In the genomic region with DNA sequence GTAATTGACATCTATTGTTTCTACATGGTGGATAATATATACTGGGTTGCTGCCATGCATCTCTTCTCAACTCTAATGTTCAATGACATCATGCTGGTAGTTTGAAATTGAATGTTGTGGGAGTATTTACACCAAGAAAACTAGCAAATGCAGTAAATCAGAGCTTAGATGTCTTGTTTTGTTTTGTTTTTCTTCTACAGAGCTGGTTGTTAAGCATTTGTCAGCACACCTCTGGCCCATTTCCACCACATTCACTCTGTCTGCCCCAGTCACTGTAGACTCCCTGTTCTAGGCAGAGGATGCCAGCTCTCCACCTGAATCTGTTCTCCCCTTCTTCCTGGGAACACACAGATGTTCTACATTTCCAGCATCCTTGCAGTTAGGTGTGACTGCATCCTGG, we compare ENCODE assay signal across 1 cellular context.
TF ChIP-seq lines count a peak whose summit lies in the region.

No MANE protein-coding gene starts in this region.

TF ChIP-seq in K562, 482 proteins besides CTCF, POLR2A, EP300 and RAD21:
- TF ChIP-seq GABPB2 (CRISPR knock-in tag; conservative IDR thresholded peaks at IDR 0.05): no peak
- TF ChIP-seq ZNF431 (CRISPR knock-in tag; IDR thresholded peaks at IDR 0.05): no peak
- TF ChIP-seq BRCA1 (IDR thresholded peaks at IDR 0.05): no peak
- TF ChIP-seq BRCA1 (CRISPR knock-in tag; IDR thresholded peaks at IDR 0.05): no peak
- no peak for TF ChIP-seq KLF1 (tag; IDR thresholded peaks at IDR 0.05)
- TF ChIP-seq KDM4B (IDR thresholded peaks at IDR 0.05; ENCODE audit: borderline replicate concordance in 2 of 2, low read depth in 1 of 2): no peak
- TF ChIP-seq CCAR2 (IDR thresholded peaks at IDR 0.05; ENCODE audit: low read depth, low read length): no peak
- TF ChIP-seq ZNF79 (CRISPR knock-in tag; IDR thresholded peaks at IDR 0.05; ENCODE audit: low read depth): no peak
- TF ChIP-seq BMI1 (IDR thresholded peaks at IDR 0.05; ENCODE audit: low read length): no peak
- TF ChIP-seq TAF9B (IDR thresholded peaks at IDR 0.05; ENCODE audit: partially characterized antibody): no peak
- TF ChIP-seq, protein P1, sequence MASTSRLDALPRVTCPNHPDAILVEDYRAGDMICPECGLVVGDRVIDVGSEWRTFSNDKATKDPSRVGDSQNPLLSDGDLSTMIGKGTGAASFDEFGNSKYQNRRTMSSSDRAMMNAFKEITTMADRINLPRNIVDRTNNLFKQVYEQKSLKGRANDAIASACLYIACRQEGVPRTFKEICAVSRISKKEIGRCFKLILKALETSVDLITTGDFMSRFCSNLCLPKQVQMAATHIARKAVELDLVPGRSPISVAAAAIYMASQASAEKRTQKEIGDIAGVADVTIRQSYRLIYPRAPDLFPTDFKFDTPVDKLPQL (IDR thresholded peaks at IDR 0.05; ENCODE audit: extremely low read depth, insufficient read length): no peak
- no peak for TF ChIP-seq SPI1 (IDR thresholded peaks at IDR 0.05; ENCODE audit: borderline replicate concordance, low read depth, low read length)
- TF ChIP-seq SMARCA5 (IDR thresholded peaks at IDR 0.05): no peak
- TF ChIP-seq PHB (CRISPR knock-in tag; IDR thresholded peaks at IDR 0.05): no peak
- TF ChIP-seq, protein P2, sequence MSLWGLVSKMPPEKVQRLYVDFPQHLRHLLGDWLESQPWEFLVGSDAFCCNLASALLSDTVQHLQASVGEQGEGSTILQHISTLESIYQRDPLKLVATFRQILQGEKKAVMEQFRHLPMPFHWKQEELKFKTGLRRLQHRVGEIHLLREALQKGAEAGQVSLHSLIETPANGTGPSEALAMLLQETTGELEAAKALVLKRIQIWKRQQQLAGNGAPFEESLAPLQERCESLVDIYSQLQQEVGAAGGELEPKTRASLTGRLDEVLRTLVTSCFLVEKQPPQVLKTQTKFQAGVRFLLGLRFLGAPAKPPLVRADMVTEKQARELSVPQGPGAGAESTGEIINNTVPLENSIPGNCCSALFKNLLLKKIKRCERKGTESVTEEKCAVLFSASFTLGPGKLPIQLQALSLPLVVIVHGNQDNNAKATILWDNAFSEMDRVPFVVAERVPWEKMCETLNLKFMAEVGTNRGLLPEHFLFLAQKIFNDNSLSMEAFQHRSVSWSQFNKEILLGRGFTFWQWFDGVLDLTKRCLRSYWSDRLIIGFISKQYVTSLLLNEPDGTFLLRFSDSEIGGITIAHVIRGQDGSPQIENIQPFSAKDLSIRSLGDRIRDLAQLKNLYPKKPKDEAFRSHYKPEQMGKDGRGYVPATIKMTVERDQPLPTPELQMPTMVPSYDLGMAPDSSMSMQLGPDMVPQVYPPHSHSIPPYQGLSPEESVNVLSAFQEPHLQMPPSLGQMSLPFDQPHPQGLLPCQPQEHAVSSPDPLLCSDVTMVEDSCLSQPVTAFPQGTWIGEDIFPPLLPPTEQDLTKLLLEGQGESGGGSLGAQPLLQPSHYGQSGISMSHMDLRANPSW (CRISPR knock-in tag; IDR thresholded peaks at IDR 0.05): no peak
- TF ChIP-seq DPF2 (IDR thresholded peaks at IDR 0.05): no peak
- TF ChIP-seq C11orf30 (IDR thresholded peaks at IDR 0.05; ENCODE audit: low read depth): no peak
- no peak for TF ChIP-seq ZNF140 (CRISPR knock-in tag; IDR thresholded peaks at IDR 0.05)
- TF ChIP-seq, protein P3, sequence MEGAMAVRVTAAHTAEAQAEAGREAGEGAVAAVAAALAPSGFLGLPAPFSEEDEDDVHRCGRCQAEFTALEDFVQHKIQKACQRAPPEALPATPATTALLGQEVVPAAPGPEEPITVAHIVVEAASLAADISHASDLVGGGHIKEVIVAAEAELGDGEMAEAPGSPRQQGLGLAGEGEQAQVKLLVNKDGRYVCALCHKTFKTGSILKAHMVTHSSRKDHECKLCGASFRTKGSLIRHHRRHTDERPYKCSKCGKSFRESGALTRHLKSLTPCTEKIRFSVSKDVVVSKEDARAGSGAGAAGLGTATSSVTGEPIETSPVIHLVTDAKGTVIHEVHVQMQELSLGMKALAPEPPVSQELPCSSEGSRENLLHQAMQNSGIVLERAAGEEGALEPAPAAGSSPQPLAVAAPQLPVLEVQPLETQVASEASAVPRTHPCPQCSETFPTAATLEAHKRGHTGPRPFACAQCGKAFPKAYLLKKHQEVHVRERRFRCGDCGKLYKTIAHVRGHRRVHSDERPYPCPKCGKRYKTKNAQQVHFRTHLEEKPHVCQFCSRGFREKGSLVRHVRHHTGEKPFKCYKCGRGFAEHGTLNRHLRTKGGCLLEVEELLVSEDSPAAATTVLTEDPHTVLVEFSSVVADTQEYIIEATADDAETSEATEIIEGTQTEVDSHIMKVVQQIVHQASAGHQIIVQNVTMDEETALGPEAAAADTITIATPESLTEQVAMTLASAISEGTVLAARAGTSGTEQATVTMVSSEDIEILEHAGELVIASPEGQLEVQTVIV (CRISPR knock-in tag; IDR thresholded peaks at IDR 0.05; ENCODE audit: borderline replicate concordance): no peak
- no peak for TF ChIP-seq CHD4 (IDR thresholded peaks at IDR 0.05; ENCODE audit: insufficient read depth, insufficient replicate concordance, low read depth, low read length, poor library complexity, severe bottlenecking)
- TF ChIP-seq MAFK (IDR thresholded peaks at IDR 0.05; ENCODE audit: low read length): no peak
